Comparison of ENCODE assay signal across 1 cellular context in the genomic region with DNA sequence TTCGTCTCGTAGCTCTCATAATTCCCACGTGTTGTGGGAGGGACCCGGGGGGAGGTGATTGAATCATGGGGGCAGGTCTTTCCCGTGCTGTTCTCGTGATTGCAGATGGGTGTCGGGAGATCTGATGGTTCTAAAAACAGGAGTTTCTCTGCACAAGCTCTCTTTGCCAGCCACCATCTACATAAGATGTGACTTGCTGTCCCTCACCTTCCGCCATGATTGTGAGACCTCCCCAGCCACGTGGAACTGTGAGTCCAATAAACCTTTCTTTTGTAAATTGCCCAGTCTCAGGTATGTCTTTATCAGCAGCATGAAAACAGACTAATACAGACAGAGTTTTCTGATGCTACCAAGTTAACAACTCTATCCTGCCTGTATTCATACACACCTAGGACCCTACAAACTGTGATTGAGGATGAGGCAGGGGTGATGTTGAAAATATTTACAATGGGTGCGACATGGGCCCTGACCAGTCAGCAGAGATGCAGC.
A peak's percentile ranks its signal among the peaks of the same experiment; 100 is the strongest.
TF ChIP-seq lines count a peak whose summit lies in the region.

No MANE protein-coding gene starts in this region.

TF ChIP-seq in HepG2, 621 proteins besides CTCF, POLR2A, EP300 and RAD21 (continued from another document):
- no peak for TF ChIP-seq ZNF3 (CRISPR knock-in tag; IDR thresholded peaks at IDR 0.05)
- no peak for TF ChIP-seq MAF1 (CRISPR knock-in tag; IDR thresholded peaks at IDR 0.05; ENCODE audit: borderline replicate concordance)
- TF ChIP-seq ZNF431 (CRISPR knock-in tag; IDR thresholded peaks at IDR 0.05; ENCODE audit: borderline replicate concordance, low read depth) = no peak
- no peak for TF ChIP-seq ZNF772 (CRISPR knock-in tag; IDR thresholded peaks at IDR 0.05)
- TF ChIP-seq ZBTB8A (CRISPR knock-in tag; IDR thresholded peaks at IDR 0.05; ENCODE audit: borderline replicate concordance, low read depth) = no peak
- no peak for TF ChIP-seq KLF12 (CRISPR knock-in tag; IDR thresholded peaks at IDR 0.05; ENCODE audit: borderline replicate concordance)
- TF ChIP-seq ZNF841 (CRISPR knock-in tag; IDR thresholded peaks at IDR 0.05; ENCODE audit: borderline replicate concordance) = 0 out of 2 replicates have a peak, but pooled peaks have one; percentile 28
- TF ChIP-seq RARG (CRISPR knock-in tag; IDR thresholded peaks at IDR 0.05; ENCODE audit: low read depth) = no peak
